1 cellular context compared by ENCODE assay signal in the genomic region with DNA sequence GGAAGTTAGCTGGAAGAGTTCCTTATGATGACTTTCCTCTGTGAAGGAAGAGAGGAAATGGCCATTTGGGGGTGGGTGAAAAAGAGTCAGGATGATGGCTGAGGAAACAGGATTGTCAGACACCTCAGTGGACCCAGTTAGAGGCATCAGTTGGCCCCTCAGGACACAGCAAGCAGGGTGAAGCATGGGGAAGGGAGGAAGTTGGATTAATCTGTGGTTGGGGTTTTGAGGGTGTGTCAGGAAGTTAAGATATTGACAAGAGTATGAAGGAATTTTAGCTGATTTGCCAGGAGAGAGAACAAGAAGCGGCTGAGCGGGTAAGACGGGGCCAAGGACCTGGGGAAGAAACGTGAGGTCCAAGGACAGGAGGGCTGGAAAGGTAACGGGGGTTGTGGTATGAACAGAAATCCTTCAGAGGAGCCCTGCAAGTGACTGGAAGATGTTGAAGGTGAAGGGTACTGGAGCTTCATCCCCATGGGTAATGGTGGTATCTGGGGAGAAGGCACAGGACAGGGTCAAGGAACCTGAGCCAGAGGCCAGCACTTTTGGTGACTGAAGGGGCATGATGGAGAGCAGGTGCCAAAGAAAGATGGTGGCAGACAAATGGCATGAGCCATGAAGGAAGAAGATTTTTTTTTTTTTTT.
A peak's percentile ranks its signal among the peaks of the same experiment; 100 is the strongest.
TF ChIP-seq lines count a peak whose summit lies in the region.

No MANE protein-coding gene starts in this region.

TF ChIP-seq in GM12878, 131 proteins besides CTCF, POLR2A, EP300 and RAD21:
- peak; percentile 18; the same call in 1 of the 2 replicates for TF ChIP-seq SPI1 (IDR thresholded peaks at IDR 0.05; ENCODE audit: borderline replicate concordance, insufficient read depth, low read depth, low read length)
- no peak for TF ChIP-seq TAF1 (IDR thresholded peaks at IDR 0.05; ENCODE audit: borderline replicate concordance, low read depth, low read length)
